ENCODE assay signal across 8 cellular contexts in the genomic region with DNA sequence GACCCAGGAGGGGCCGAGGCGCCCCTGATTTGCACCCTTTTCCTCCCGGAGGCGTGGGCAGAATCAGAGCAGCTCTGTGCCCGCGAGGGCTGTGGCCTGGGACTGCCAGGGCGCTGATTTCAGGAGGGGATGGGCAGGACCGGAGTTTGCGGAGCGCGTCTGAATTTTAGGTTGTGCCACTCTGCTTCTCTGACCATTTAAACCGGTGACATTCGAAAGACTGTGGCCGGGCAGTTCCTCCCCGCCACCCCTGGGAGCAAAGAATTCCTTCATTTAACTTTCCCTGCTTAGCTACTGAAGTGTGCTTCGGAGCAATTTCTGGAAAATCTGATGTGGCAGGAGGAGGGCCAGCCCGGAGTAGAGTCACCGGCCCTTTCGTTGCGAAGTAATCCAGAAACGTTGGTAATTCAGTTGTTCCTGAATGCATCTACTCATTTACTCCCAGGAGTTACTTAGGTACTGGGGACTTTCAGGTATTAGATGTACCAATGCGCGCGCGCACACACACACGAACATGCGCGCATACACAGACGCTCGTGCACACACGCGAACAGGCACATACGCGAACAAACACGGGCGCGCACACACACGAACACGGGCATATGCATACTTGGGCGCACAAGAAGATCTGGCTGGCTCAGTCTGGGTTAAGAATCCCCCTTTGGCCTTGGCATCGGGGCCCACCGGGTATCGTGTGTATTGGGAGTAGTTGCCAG. TPM values are rescaled to one million over a fixed set of nuclear protein-coding genes. Genes with fewer than 3 reads are reported as not detected.
DNase-seq lines count a peak whose midpoint lies in the region; ATAC-seq and TF ChIP-seq lines count a peak whose summit lies in the region.

No MANE protein-coding gene starts in this region.

- no peaks in the 10 kb centered on the region for H3K36me3 Mint-ChIP-seq in activated naive CD4-positive, alpha-beta T cell treated with anti-CD3 and anti-CD28 coated beads, Interleukin-2, amount 50 U/mL, for 24 hours

- H3K27ac Mint-ChIP-seq in activated naive CD4-positive, alpha-beta T cell treated with anti-CD3 and anti-CD28 coated beads, Interleukin-2, amount 50 U/mL, for 24 hours: no peak overlapping the region

- H3K9me3 Mint-ChIP-seq in activated naive CD4-positive, alpha-beta T cell treated with anti-CD3 and anti-CD28 coated beads, Interleukin-2, amount 50 U/mL, for 24 hours: no peaks in the 10 kb centered on the region

- peaks cover 34% of the 10 kb centered on the region for H3K27me3 Mint-ChIP-seq in activated naive CD4-positive, alpha-beta T cell treated with anti-CD3 and anti-CD28 coated beads, Interleukin-2, amount 50 U/mL, for 24 hours

- POLR2A ChIA-PET in GM10248 (lab: Yijun Ruan, JAX): no interaction called here

- intact Hi-C loops in Right ventricle myocardium superior (cut with DNase I): no loop called here

- H3K4me3 Mint-ChIP-seq in activated naive CD4-positive, alpha-beta T cell treated with anti-CD3 and anti-CD28 coated beads, Interleukin-2, amount 50 U/mL, for 24 hours: peak overlapping the region; percentile 51

- CTCF ChIA-PET in GM10248 (lab: Yijun Ruan, JAX): no interaction called here

- ATAC-seq in Right ventricle myocardium superior (ENCODE audit: poor library complexity) (peak; percentile 66), HG03378 (IDR thresholded peaks at IDR 0.05; ENCODE audit: unreplicated experiment) (no peak)

- DNase-seq in DMS53 (lab: John Stamatoyannopoulos, UW) (peak; percentile 77), KBM-7 (peak; percentile 52), Right ventricle myocardium superior (peak; percentile 78), occipital lobe (lab: John Stamatoyannopoulos, UW) (peak; percentile 35), T-helper 9 cell (no peak), GM10248 (ENCODE audit: extremely low spot score) (no peak)

- H3K4me1 Mint-ChIP-seq in activated naive CD4-positive, alpha-beta T cell treated with anti-CD3 and anti-CD28 coated beads, Interleukin-2, amount 50 U/mL, for 24 hours: peaks cover 19% of the 10 kb centered on the region

- in situ Hi-C loops in KBM-7 (cut with MboI; ENCODE audit: low pct_unique_long_range_greater_than_20kb, low sequenced_read_pairs): no loop called here

- no peak for TF ChIP-seq CTCF in GM10248 (IDR thresholded peaks at IDR 0.05; ENCODE audit: control extremely low read depth, extremely low read depth, low read depth, missing control alignments)

RNA-seq across cellular contexts. Expression of a gene that starts 0.6 kb away (rescaled TPM):
- total RNA-seq in Right ventricle myocardium superior (0.65 TPM), occipital lobe (0.47 TPM)

RNA-seq across cellular contexts. Expression of a gene that starts 42.5 kb away (rescaled TPM):
- total RNA-seq in Right ventricle myocardium superior (15.5 TPM), occipital lobe (33.7 TPM)

Comparison
In these comparisons a context has a peak if more than half of its experiments do, and no peak if none do; other contexts are left out.
1. DNase-seq: peak in DMS53 (single experiment), KBM-7 (single experiment), Right ventricle myocardium superior (single experiment) and occipital lobe (single experiment); none in T-helper 9 cell (single experiment) and GM10248 (single experiment).